In genomic region chr2:197097578-197098366, GRCh38 we compare ENCODE assay signal across 10 cellular contexts.
DNase-seq lines count a peak whose midpoint lies in the region; ATAC-seq and TF ChIP-seq lines count a peak whose summit lies in the region.
"Had no signal": no experiment of that assay in that cellular context is flagged by ENCODE, and none has a peak within 500 bp of the region (broad histone marks: within the 10 kb centered on the region; RNA-seq: fewer than 3 reads in every experiment).

No MANE protein-coding gene starts in this region.

- intact Hi-C loops in heart left ventricle (cut with DNase I) = no loop called here
- intact Hi-C loops in thyroid gland (cut with DNase I) = no loop called here

- no peak for TF ChIP-seq CTCF in heart left ventricle (IDR thresholded peaks at IDR 0.05)
- no peak for TF ChIP-seq CTCF in thyroid gland (IDR thresholded peaks at IDR 0.05)

- peak overlapping the region in 10 of 12 donors; percentile 43 to 78 (median 52) for H3K27ac ChIP-seq in heart left ventricle
- peak overlapping the region; percentile 48 for H3K27ac ChIP-seq in rectal smooth muscle tissue (ENCODE audit: low read depth, low read length)
- no peak overlapping the region for H3K27ac ChIP-seq in thyroid gland

- no peaks in the 10 kb centered on the region for H3K9me3 Mint-ChIP-seq in activated T-helper 17 cell treated with anti-CD3 and anti-CD28 coated beads, Interleukin-2, amount 50 U/mL, for 72 hours
- H3K9me3 Mint-ChIP-seq in stimulated activated effector memory CD8-positive, alpha-beta T cell treated with anti-CD3 and anti-CD28 coated beads, Interleukin-12 subunit alpha, Interleukin-12 subunit beta, amount 100 ng/mL, for 72 hours = no peaks in the 10 kb centered on the region

- H3K27me3 ChIP-seq in heart left ventricle (no peaks in the 10 kb centered on the region), rectal smooth muscle tissue (ENCODE audit: control insufficient read depth, insufficient read depth, low read length) (no peaks in the 10 kb centered on the region), thyroid gland (no peaks in the 10 kb centered on the region)

- H3K36me3 Mint-ChIP-seq in activated T-helper 17 cell treated with anti-CD3 and anti-CD28 coated beads, Interleukin-2, amount 50 U/mL, for 72 hours (ENCODE audit: low read depth) = peaks cover 96% of the 10 kb centered on the region
- peaks cover 84% of the 10 kb centered on the region for H3K36me3 Mint-ChIP-seq in stimulated activated effector memory CD8-positive, alpha-beta T cell treated with anti-CD3 and anti-CD28 coated beads, Interleukin-12 subunit alpha, Interleukin-12 subunit beta, amount 100 ng/mL, for 72 hours

- no peaks in the 10 kb centered on the region for H3K27me3 Mint-ChIP-seq in activated T-helper 17 cell treated with anti-CD3 and anti-CD28 coated beads, Interleukin-2, amount 50 U/mL, for 72 hours

- WGBS in heart left ventricle, 4 donors = 66 to 76% (median 73%) methylated on average over 7 of the region's 7 CpGs
- 71 to 83% methylated on average over 7 of the region's 7 CpGs for WGBS in thyroid gland, 2 donors

- peak overlapping the region; percentile 4 for H3K27ac Mint-ChIP-seq in activated T-helper 17 cell treated with anti-CD3 and anti-CD28 coated beads, Interleukin-2, amount 50 U/mL, for 72 hours
- H3K27ac Mint-ChIP-seq in stimulated activated effector memory CD8-positive, alpha-beta T cell treated with anti-CD3 and anti-CD28 coated beads, Interleukin-12 subunit alpha, Interleukin-12 subunit beta, amount 100 ng/mL, for 72 hours = no peak overlapping the region

- H3K4me3 ChIP-seq in heart left ventricle = no peak overlapping the region
- no peak overlapping the region for H3K4me3 ChIP-seq in rectal smooth muscle tissue (ENCODE audit: low read length)
- H3K4me3 ChIP-seq in thyroid gland (replicated peaks in 1 of 3) = no peak overlapping the region

- H3K4me3 Mint-ChIP-seq in activated T-helper 17 cell treated with anti-CD3 and anti-CD28 coated beads, Interleukin-2, amount 50 U/mL, for 72 hours = no peak overlapping the region
- H3K4me3 Mint-ChIP-seq in stimulated activated effector memory CD8-positive, alpha-beta T cell treated with anti-CD3 and anti-CD28 coated beads, Interleukin-12 subunit alpha, Interleukin-12 subunit beta, amount 100 ng/mL, for 72 hours = no peak overlapping the region

- no peak for ATAC-seq in activated T-helper 17 cell treated with anti-CD3 and anti-CD28 coated beads, Interleukin-2, amount 50 U/mL, for 72 hours (replicated peaks)
- peak; percentile 88 to 97 (median 96) for ATAC-seq in heart left ventricle
- ATAC-seq in stimulated activated effector memory CD8-positive, alpha-beta T cell treated with anti-CD3 and anti-CD28 coated beads, Interleukin-12 subunit alpha, Interleukin-12 subunit beta, amount 100 ng/mL, for 72 hours = no peak

- H3K36me3 ChIP-seq in heart left ventricle (peaks cover 0 to 47% (median 0%) of the 10 kb centered on the region in 9 donors), rectal smooth muscle tissue (ENCODE audit: control insufficient read depth, insufficient read depth, low read length) (no peaks in the 10 kb centered on the region), thyroid gland (no peaks in the 10 kb centered on the region)

- peaks cover 4% of the 10 kb centered on the region for H3K4me1 Mint-ChIP-seq in activated T-helper 17 cell treated with anti-CD3 and anti-CD28 coated beads, Interleukin-2, amount 50 U/mL, for 72 hours
- peaks cover 17% of the 10 kb centered on the region for H3K4me1 Mint-ChIP-seq in stimulated activated effector memory CD8-positive, alpha-beta T cell treated with anti-CD3 and anti-CD28 coated beads, Interleukin-12 subunit alpha, Interleukin-12 subunit beta, amount 100 ng/mL, for 72 hours

- no peak for TF ChIP-seq POLR2A in heart left ventricle (IDR thresholded peaks at IDR 0.05)
- TF ChIP-seq POLR2A in thyroid gland (IDR thresholded peaks at IDR 0.05) = no peak

- DNase-seq in COLO829 (ENCODE audit: low spot score) (peak; percentile 39), heart left ventricle (peak; percentile 48 to 73 (median 63)), NCI-H1417 (lab: John Stamatoyannopoulos, UW) (no peak), thyroid gland (no peak), NCI-H446 treated with DMSO at 0.1 percent for 48 hours (lab: John Stamatoyannopoulos, UW) (no peak)
- DNase-seq in stimulated activated effector memory CD8-positive, alpha-beta T cell treated with anti-CD3 and anti-CD28 coated beads, Interleukin-12 subunit alpha, Interleukin-12 subunit beta, amount 100 ng/mL, for 72 hours (ENCODE audit: low spot score in 2 of 2) = no peak
- DNase-seq: activated naive CD4-positive, alpha-beta T cell treated with Interleukin-2 at 50 U/mL for 16 hours; NCI-H1930 had no signal

- H3K4me1 ChIP-seq in heart left ventricle (peaks cover 0 to 16% (median 0%) of the 10 kb centered on the region in 12 donors), rectal smooth muscle tissue (ENCODE audit: control insufficient read depth, insufficient read depth, low read length) (peaks cover 4% of the 10 kb centered on the region), thyroid gland (no peaks in the 10 kb centered on the region)

- H3K9ac ChIP-seq in rectal smooth muscle tissue (ENCODE audit: low read length) = no peak overlapping the region

- H3K9me3 ChIP-seq in heart left ventricle (no peaks in the 10 kb centered on the region), thyroid gland (no peaks in the 10 kb centered on the region)

Comparison
In these comparisons a context has a peak if more than half of its experiments do, and no peak if none do; other contexts are left out.
1. DNase-seq: peak in COLO829 (single experiment) and heart left ventricle (5 of 5); none in NCI-H1417 (0 of 3), thyroid gland (0 of 2), NCI-H446 treated with DMSO at 0.1 percent for 48 hours (single experiment) and stimulated activated effector memory CD8-positive, alpha-beta T cell treated with anti-CD3 and anti-CD28 coated beads, Interleukin-12 subunit alpha, Interleukin-12 subunit beta, amount 100 ng/mL, for 72 hours (0 of 2).
2. ATAC-seq: peak in heart left ventricle (4 of 4); none in activated T-helper 17 cell treated with anti-CD3 and anti-CD28 coated beads, Interleukin-2, amount 50 U/mL, for 72 hours (single experiment) and stimulated activated effector memory CD8-positive, alpha-beta T cell treated with anti-CD3 and anti-CD28 coated beads, Interleukin-12 subunit alpha, Interleukin-12 subunit beta, amount 100 ng/mL, for 72 hours (single experiment).
3. H3K27ac ChIP-seq: peak in heart left ventricle (10 of 12) and rectal smooth muscle tissue (single experiment); none in thyroid gland (0 of 3).